In genomic region chr10:80552151-80552646, GRCh38 we compare ENCODE assay signal across 13 cellular contexts. TPM values are rescaled to one million over a fixed set of nuclear protein-coding genes. Genes with fewer than 3 reads are reported as not detected.
DNase-seq lines count a peak whose midpoint lies in the region; ATAC-seq and TF ChIP-seq lines count a peak whose summit lies in the region.
"Had no signal": no experiment of that assay in that cellular context is flagged by ENCODE, and none has a peak within 500 bp of the region (broad histone marks: within the 10 kb centered on the region; RNA-seq: fewer than 3 reads in every experiment).

No MANE protein-coding gene starts in this region.

- no peak overlapping the region for H3K4ac ChIP-seq in neuronal stem cell (ENCODE audit: low read length)

- DNase-seq in ELF-1 (ENCODE audit: low read depth, low spot score) (peak; percentile 20), NCI-H510A (lab: John Stamatoyannopoulos, UW) (peak; percentile 83), heart right ventricle (peak; percentile 24 to 67), neuronal stem cell (ENCODE audit: low spot score) (peak; percentile 82), glomerular visceral epithelial cell (ENCODE audit: extremely low spot score) (no peak)
- DNase-seq: activated CD4-positive, CD25-positive, alpha-beta regulatory T cell; CD4-positive, CD25-positive, alpha-beta regulatory T cell; NCI-H2029 treated with DMSO at 0.1 percent for 48 hours; stimulated activated CD8-positive, alpha-beta memory T cell treated with anti-CD3 and anti-CD28 coated beads, Interleukin-4, amount 100 ng/mL, for 48 hours had no signal

- H3K18ac ChIP-seq in neuronal stem cell (ENCODE audit: low read length): peak overlapping the region; percentile 76

- H2BK12ac ChIP-seq in neuronal stem cell (ENCODE audit: low read length): no peak overlapping the region

- H3K4me2 ChIP-seq in neuronal stem cell (ENCODE audit: insufficient read depth, low read length, poor library complexity, severe bottlenecking): no peak overlapping the region

- H3K27me3 ChIP-seq in heart right ventricle (no peaks in the 10 kb centered on the region), neuronal stem cell (ENCODE audit: control insufficient read depth in 3 of 3, insufficient read depth in 3 of 3, low read depth in 1 of 3, low read length in 3 of 3) (no peaks in the 10 kb centered on the region)

- H3K9ac ChIP-seq in neuronal stem cell (ENCODE audit: low read depth, low read length, poor library complexity): no peak overlapping the region

- 15 to 22% methylated on average over 5 of the region's 5 CpGs for WGBS in heart right ventricle, 2 donors
- WGBS in neuronal stem cell (ENCODE audit: extremely low coverage in 2 of 2, insufficient read length in 2 of 2, insufficient replicate concordance in 1 of 2), 2 donors: no CpG with 5 or more reads among the region's 5 CpGs

- H3K9me3 ChIP-seq in heart right ventricle (no peaks in the 10 kb centered on the region), neuronal stem cell (replicated peaks in 1 of 2; ENCODE audit: control insufficient read depth in 2 of 2, insufficient read depth in 1 of 2, low read depth in 1 of 2, low read length in 2 of 2) (no peaks in the 10 kb centered on the region)

- H3K4me3 ChIP-seq in heart right ventricle (no peak overlapping the region), neuronal stem cell (ENCODE audit: low read length in 2 of 2) (no peak overlapping the region)

- no peak overlapping the region for H4K8ac ChIP-seq in neuronal stem cell (ENCODE audit: low read depth, low read length)

- H2BK5ac ChIP-seq in neuronal stem cell (ENCODE audit: low read length): no peak overlapping the region

- H3K79me1 ChIP-seq in neuronal stem cell (ENCODE audit: low read depth, low read length): peaks cover 4% of the 10 kb centered on the region

- no peak overlapping the region for H2AK5ac ChIP-seq in neuronal stem cell (ENCODE audit: low read depth, low read length)

- TF ChIP-seq CTCF in heart right ventricle (IDR thresholded peaks at IDR 0.05): no peak

- H2BK15ac ChIP-seq in neuronal stem cell (ENCODE audit: low read length): no peak overlapping the region

- intact Hi-C loops in heart right ventricle (cut with DNase I): no loop called here

- H3K14ac ChIP-seq in neuronal stem cell (ENCODE audit: low read length): no peak overlapping the region

- peaks cover 0 to 32% (median 12%) of the 10 kb centered on the region in 9 donors for H3K4me1 ChIP-seq in heart right ventricle
- peaks cover 7 to 19% of the 10 kb centered on the region in 2 donors for H3K4me1 ChIP-seq in neuronal stem cell (ENCODE audit: control insufficient read depth in 2 of 2, insufficient read depth in 1 of 2, low read depth in 1 of 2, low read length in 2 of 2)

- peak overlapping the region; percentile 14 for H2AFZ ChIP-seq in neuronal stem cell (ENCODE audit: low read length)

- H4K91ac ChIP-seq in neuronal stem cell (ENCODE audit: low read depth, low read length, poor library complexity): no peak overlapping the region

- no peak overlapping the region for H3K23ac ChIP-seq in neuronal stem cell (ENCODE audit: low read depth, low read length, poor library complexity)

- H3K36me3 ChIP-seq in heart right ventricle: no peaks in the 10 kb centered on the region
- H3K36me3 ChIP-seq in neuronal stem cell (replicated peaks in 1 of 2; ENCODE audit: control insufficient read depth in 2 of 2, insufficient read depth in 2 of 2, low read length in 2 of 2): no peaks in the 10 kb centered on the region

- H2BK120ac ChIP-seq in neuronal stem cell (ENCODE audit: low read depth, low read length): no peak overlapping the region

- peak; percentile 82 to 95 (median 92) for ATAC-seq in heart right ventricle
- ATAC-seq in SK-N-SH treated with all-trans-retinoic acid at 6 μM for 48 hours: no peak
- ATAC-seq in HG03520 (IDR thresholded peaks at IDR 0.05; ENCODE audit: unreplicated experiment): no peak
- no peak for ATAC-seq in HG03469 (IDR thresholded peaks at IDR 0.05; ENCODE audit: unreplicated experiment)
- ATAC-seq: natural killer cell treated with Interleukin-12 subunit alpha and Interleukin-12 subunit beta and Interleukin-15 and Interleukin-18, amount 100 ng/mL, for 72 hours had no signal

- H3K27ac ChIP-seq in heart right ventricle: peak overlapping the region in 8 of 10 donors; percentile 24 to 79 (median 53)
- peak overlapping the region; percentile 80 for H3K27ac ChIP-seq in neuronal stem cell (replicated peaks; ENCODE audit: low read length)

TF ChIP-seq in SK-N-SH treated with all-trans-retinoic acid at 6 μM for 48 hours, 23 proteins besides CTCF, POLR2A, EP300 and RAD21 (continues in another document):
- no peak for TF ChIP-seq ESRRG (CRISPR knock-in tag; IDR thresholded peaks at IDR 0.05)
- no peak for TF ChIP-seq ZNF565 (CRISPR knock-in tag; conservative IDR thresholded peaks at IDR 0.05; ENCODE audit: low read depth)
- no peak for TF ChIP-seq ZC3H10 (CRISPR knock-in tag; IDR thresholded peaks at IDR 0.05)
- TF ChIP-seq PATZ1 (CRISPR knock-in tag; IDR thresholded peaks at IDR 0.05; ENCODE audit: borderline replicate concordance): no peak
- no peak for TF ChIP-seq CSDC2 (CRISPR knock-in tag; IDR thresholded peaks at IDR 0.05)
- TF ChIP-seq ARNTL (CRISPR knock-in tag; IDR thresholded peaks at IDR 0.05; ENCODE audit: borderline replicate concordance, low read depth): no peak
- TF ChIP-seq ZNF70 (CRISPR knock-in tag; IDR thresholded peaks at IDR 0.05): no peak
- TF ChIP-seq CREB5 (CRISPR knock-in tag; IDR thresholded peaks at IDR 0.05; ENCODE audit: low read depth): no peak
- no peak for TF ChIP-seq PPARA (CRISPR knock-in tag; IDR thresholded peaks at IDR 0.05; ENCODE audit: borderline replicate concordance)
- no peak for TF ChIP-seq POU6F1 (CRISPR knock-in tag; IDR thresholded peaks at IDR 0.05; ENCODE audit: borderline replicate concordance, low read depth)
- TF ChIP-seq GLIS3 (CRISPR knock-in tag; IDR thresholded peaks at IDR 0.05): no peak
- no peak for TF ChIP-seq BACH2 (CRISPR knock-in tag; IDR thresholded peaks at IDR 0.05; ENCODE audit: borderline replicate concordance)
- no peak for TF ChIP-seq SNAI2 (CRISPR knock-in tag; IDR thresholded peaks at IDR 0.05)
- no peak for TF ChIP-seq ZNF8 (CRISPR knock-in tag; IDR thresholded peaks at IDR 0.05)

RNA-seq across cellular contexts. Expression of gene SH2D4B, which starts 14.5 kb away (rescaled TPM):
- not detected for total RNA-seq in heart right ventricle
- polyA plus RNA-seq in heart right ventricle: not detected
- polyA plus RNA-seq in neuronal stem cell (2013, experiment 1 of 2): 0.04 TPM
- 0.04 TPM for polyA plus RNA-seq in neuronal stem cell (2013, experiment 2 of 2)
- polyA plus RNA-seq: CD4-positive, CD25-positive, alpha-beta regulatory T cell had no signal

Comparison
In these comparisons a context has a peak if more than half of its experiments do, and no peak if none do; other contexts are left out.
1. ATAC-seq: peak in heart right ventricle (8 of 8); none in SK-N-SH treated with all-trans-retinoic acid at 6 μM for 48 hours (single experiment), HG03520 (single experiment) and HG03469 (single experiment).